In genomic region chr7:125059861-125060456, GRCh38 we compare ENCODE assay signal across 8 cellular contexts.
A peak's percentile ranks its signal among the peaks of the same experiment; 100 is the strongest.
DNase-seq lines count a peak whose midpoint lies in the region; ATAC-seq and TF ChIP-seq lines count a peak whose summit lies in the region.
"Had no signal": no experiment of that assay in that cellular context is flagged by ENCODE, and none has a peak within 500 bp of the region (broad histone marks: within the 10 kb centered on the region; RNA-seq: fewer than 3 reads in every experiment).

No MANE protein-coding gene starts in this region.

- DNase-seq in GM10266 (ENCODE audit: extremely low spot score) (no peak), NCI-H1694 treated with DMSO at 0.1 percent for 48 hours (lab: John Stamatoyannopoulos, UW) (peak; percentile 86), amniotic epithelial cell (ENCODE audit: low read depth) (peak; percentile 12), middle frontal gyrus (ENCODE audit: extremely low spot score, low spot score) (peak; percentile 65)
- no peak for DNase-seq in activated CD4-positive, alpha-beta T cell treated with anti-CD3 and anti-CD28 coated beads for 4 hours
- no peak for DNase-seq in activated naive CD8-positive, alpha-beta T cell treated with anti-CD3 and anti-CD28 coated beads for 36 hours
- DNase-seq: small intestine had no signal

- no peak overlapping the region for H3K4me3 Mint-ChIP-seq in activated naive CD8-positive, alpha-beta T cell treated with anti-CD3 and anti-CD28 coated beads for 36 hours

- TF ChIP-seq CTCF in GM10266 (IDR thresholded peaks at IDR 0.05; ENCODE audit: control insufficient read depth, insufficient read depth, low read depth, missing control alignments) = peak; percentile 33

- no peaks in the 10 kb centered on the region for H3K27me3 Mint-ChIP-seq in activated naive CD8-positive, alpha-beta T cell treated with anti-CD3 and anti-CD28 coated beads for 36 hours

- H3K27ac Mint-ChIP-seq in activated naive CD8-positive, alpha-beta T cell treated with anti-CD3 and anti-CD28 coated beads for 36 hours = no peak overlapping the region

- H3K36me3 Mint-ChIP-seq in activated naive CD8-positive, alpha-beta T cell treated with anti-CD3 and anti-CD28 coated beads for 36 hours = no peaks in the 10 kb centered on the region

- H3K9me3 Mint-ChIP-seq in activated naive CD8-positive, alpha-beta T cell treated with anti-CD3 and anti-CD28 coated beads for 36 hours = no peaks in the 10 kb centered on the region

- ATAC-seq in GM19035 (IDR thresholded peaks at IDR 0.05; ENCODE audit: unreplicated experiment) = no peak

- H3K4me1 Mint-ChIP-seq in activated naive CD8-positive, alpha-beta T cell treated with anti-CD3 and anti-CD28 coated beads for 36 hours = peaks cover 3% of the 10 kb centered on the region

Comparison
In these comparisons a context has a peak if more than half of its experiments do, and no peak if none do; other contexts are left out.
1. DNase-seq: peak in NCI-H1694 treated with DMSO at 0.1 percent for 48 hours (single experiment), amniotic epithelial cell (single experiment) and middle frontal gyrus (single experiment); none in GM10266 (single experiment), activated CD4-positive, alpha-beta T cell treated with anti-CD3 and anti-CD28 coated beads for 4 hours (0 of 2) and activated naive CD8-positive, alpha-beta T cell treated with anti-CD3 and anti-CD28 coated beads for 36 hours (single experiment).